Comparison of ENCODE assay signal across 1 cellular context in the genomic region with DNA sequence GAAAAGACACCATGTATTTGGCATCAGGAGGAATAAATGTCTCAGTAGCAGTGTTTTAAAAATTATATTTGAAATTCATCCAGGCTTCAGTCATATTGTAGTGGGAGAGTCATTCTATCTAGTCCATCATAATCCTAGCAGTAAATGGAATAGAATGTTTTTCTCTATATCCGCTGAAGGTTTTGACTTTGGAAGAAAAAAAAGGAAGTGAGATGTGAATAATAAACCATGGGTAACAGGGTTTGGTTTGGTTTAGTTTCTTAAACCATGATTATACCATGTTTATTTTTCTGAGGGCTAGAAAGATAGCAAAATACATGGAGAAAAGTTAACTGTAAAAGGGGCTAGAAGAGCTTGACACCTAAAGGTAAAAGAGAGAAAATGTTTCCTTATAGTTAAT.
TF ChIP-seq lines count a peak whose summit lies in the region.

No MANE protein-coding gene starts in this region.

TF ChIP-seq in A549, 52 proteins besides CTCF, POLR2A, EP300 and RAD21 (continued from another document):
- TF ChIP-seq, protein P1, sequence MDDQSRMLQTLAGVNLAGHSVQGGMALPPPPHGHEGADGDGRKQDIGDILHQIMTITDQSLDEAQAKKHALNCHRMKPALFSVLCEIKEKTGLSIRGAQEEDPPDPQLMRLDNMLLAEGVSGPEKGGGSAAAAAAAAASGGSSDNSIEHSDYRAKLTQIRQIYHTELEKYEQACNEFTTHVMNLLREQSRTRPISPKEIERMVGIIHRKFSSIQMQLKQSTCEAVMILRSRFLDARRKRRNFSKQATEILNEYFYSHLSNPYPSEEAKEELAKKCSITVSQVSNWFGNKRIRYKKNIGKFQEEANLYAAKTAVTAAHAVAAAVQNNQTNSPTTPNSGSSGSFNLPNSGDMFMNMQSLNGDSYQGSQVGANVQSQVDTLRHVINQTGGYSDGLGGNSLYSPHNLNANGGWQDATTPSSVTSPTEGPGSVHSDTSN (IDR thresholded peaks at IDR 0.05), result no peak
- TF ChIP-seq MAZ (IDR thresholded peaks at IDR 0.05; ENCODE audit: borderline replicate concordance, low read depth, low read length) (no peak), ZC3H11A (IDR thresholded peaks at IDR 0.05) (no peak), JUN (IDR thresholded peaks at IDR 0.05) (no peak)
